15 cellular contexts compared by ENCODE assay signal in the genomic region with DNA sequence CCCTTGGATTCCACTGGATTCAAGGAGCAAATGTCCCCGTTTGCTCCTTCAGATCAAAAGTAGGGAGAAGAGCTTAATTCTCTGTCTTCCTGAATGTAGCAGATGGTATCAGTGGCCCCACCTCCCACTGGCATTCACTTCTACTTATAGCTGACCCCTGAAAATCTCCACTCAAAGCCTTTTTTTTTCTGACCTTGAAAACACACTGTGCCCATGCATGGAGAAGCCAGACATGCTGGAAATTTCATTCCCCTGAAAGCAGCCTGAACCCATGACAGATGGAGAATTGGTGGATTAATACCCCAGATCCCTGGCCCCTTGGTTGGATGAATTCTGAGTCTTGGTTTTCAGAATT.
DNase-seq lines count a peak whose midpoint lies in the region; ATAC-seq, FAIRE-seq and TF ChIP-seq lines count a peak whose summit lies in the region.
"Had no signal": no experiment of that assay in that cellular context is flagged by ENCODE, and none has a peak within 500 bp of the region (broad histone marks: within the 10 kb centered on the region; RNA-seq: fewer than 3 reads in every experiment).

No MANE protein-coding gene starts in this region.

- no peaks in the 10 kb centered on the region for H3K36me3 ChIP-seq in left lung

- H3K4me1 Mint-ChIP-seq in activated T-cell treated with anti-CD3 and anti-CD28 coated beads, Interleukin-2, amount 50 U/mL, for 24 hours (ENCODE audit: low read depth): peaks cover 58% of the 10 kb centered on the region
- peaks cover 23% of the 10 kb centered on the region for H3K4me1 Mint-ChIP-seq in osteocyte (ENCODE audit: unreplicated experiment)

- H3K27ac ChIP-seq in angular gyrus (ENCODE audit: low read depth, low read length): peak overlapping the region; percentile 9
- H3K27ac ChIP-seq in temporal lobe (ENCODE audit: low read depth, low read length): peak overlapping the region; percentile 11
- H3K27ac ChIP-seq in left lung: no peak overlapping the region

- peaks cover 6% of the 10 kb centered on the region for H3K36me3 Mint-ChIP-seq in activated T-cell treated with anti-CD3 and anti-CD28 coated beads, Interleukin-2, amount 50 U/mL, for 24 hours (ENCODE audit: low read depth)
- no peaks in the 10 kb centered on the region for H3K36me3 Mint-ChIP-seq in osteocyte (ENCODE audit: unreplicated experiment)

- peaks cover 0 to 6% of the 10 kb centered on the region in 2 donors for H3K4me1 ChIP-seq in left lung

- DNase-seq in activated T-cell treated with anti-CD3 and anti-CD28 coated beads, Interleukin-2, amount 50 U/mL, for 24 hours: no peak
- DNase-seq in activated T-cell treated with anti-CD3 and anti-CD28 coated beads, Interleukin-2, amount 50 U/mL, for 48 hours: no peak
- DNase-seq in NCI-H524 treated with DMSO at 0.1 percent for 48 hours (lab: John Stamatoyannopoulos, UW) (peak; percentile 61), left lung (no peak), RCC 7860 (ENCODE audit: low spot score) (no peak), osteocyte (ENCODE audit: extremely low spot score, unreplicated experiment) (no peak)
- DNase-seq: H9, NCI-H1436 treated with DMSO at 0.1 percent for 48 hours, NCI-H2081 treated with DMSO at 0.1 percent for 48 hours, NCI-H526 treated with DMSO at 0.1 percent for 48 hours, SHP77 had no signal

- no peak overlapping the region for H3K27ac Mint-ChIP-seq in activated T-cell treated with anti-CD3 and anti-CD28 coated beads, Interleukin-2, amount 50 U/mL, for 24 hours
- H3K27ac Mint-ChIP-seq in osteocyte (ENCODE audit: unreplicated experiment): no peak overlapping the region
- H3K27ac Mint-ChIP-seq: H9 had no signal

- H3K9me3 ChIP-seq in left lung: no peaks in the 10 kb centered on the region

- H3K4me3 ChIP-seq in left lung: no peak overlapping the region
- H3K4me3 ChIP-seq: GM12878 had no signal

- FAIRE-seq in RCC 7860 (lab: Jason Lieb, UNC): no peak
- FAIRE-seq: A204.1, GM12878 had no signal

- no peak for TF ChIP-seq CTCF in left lung (IDR thresholded peaks at IDR 0.05)
- no peak for TF ChIP-seq CTCF in osteocyte (IDR thresholded peaks at IDR 0.05)

- no peak for ATAC-seq in left lung

- H3K27me3 Mint-ChIP-seq in activated T-cell treated with anti-CD3 and anti-CD28 coated beads, Interleukin-2, amount 50 U/mL, for 24 hours: no peaks in the 10 kb centered on the region
- peaks cover 3% of the 10 kb centered on the region for H3K27me3 Mint-ChIP-seq in osteocyte (ENCODE audit: unreplicated experiment)

- intact Hi-C loops in left lung (cut with DNase I): no loop called here

- peak overlapping the region; percentile 55 for H3K4me3 Mint-ChIP-seq in activated T-cell treated with anti-CD3 and anti-CD28 coated beads, Interleukin-2, amount 50 U/mL, for 24 hours
- no peak overlapping the region for H3K4me3 Mint-ChIP-seq in osteocyte (ENCODE audit: unreplicated experiment)
- H3K4me3 Mint-ChIP-seq: H9 had no signal

- H3K27me3 ChIP-seq in left lung: peaks cover 0 to 95% of the 10 kb centered on the region in 2 donors

- H3K9me3 Mint-ChIP-seq in activated T-cell treated with anti-CD3 and anti-CD28 coated beads, Interleukin-2, amount 50 U/mL, for 24 hours: peaks cover 17% of the 10 kb centered on the region
- H3K9me3 Mint-ChIP-seq in osteocyte (ENCODE audit: unreplicated experiment): peaks cover 3% of the 10 kb centered on the region

Comparison
In these comparisons a context has a peak if more than half of its experiments do, and no peak if none do; other contexts are left out.
1. H3K27ac ChIP-seq: peak in angular gyrus (single experiment) and temporal lobe (single experiment); none in left lung (0 of 2).